Comparison of ENCODE assay signal across 8 cellular contexts in genomic region chr11:108117746-108118371, GRCh38. TPM values are rescaled to one million over a fixed set of nuclear protein-coding genes. Genes with fewer than 3 reads are reported as not detected.
A peak's percentile ranks its signal among the peaks of the same experiment; 100 is the strongest.
DNase-seq lines count a peak whose midpoint lies in the region; ATAC-seq and TF ChIP-seq lines count a peak whose summit lies in the region.

No MANE protein-coding gene starts in this region.

- CTCF ChIA-PET in Calu3 (lab: Charles Lee), result no interaction called here

- H2AFZ ChIP-seq in smooth muscle cell (ENCODE audit: low read depth), result no peak overlapping the region

- peaks cover 12% of the 10 kb centered on the region for H3K4me1 ChIP-seq in CD4-positive, CD25-positive, alpha-beta regulatory T cell (ENCODE audit: control insufficient read depth, insufficient read depth, low read length, poor library complexity, severe bottlenecking)
- H3K4me1 ChIP-seq in esophagus muscularis mucosa, result peaks cover 26 to 39% (median 36%) of the 10 kb centered on the region in 4 donors
- peaks cover 16% of the 10 kb centered on the region for H3K4me1 ChIP-seq in smooth muscle cell (ENCODE audit: low read depth)

- H3K4me3 ChIP-seq in CD4-positive, CD25-positive, alpha-beta regulatory T cell (ENCODE audit: low read depth, low read length), result no peak overlapping the region
- no peak overlapping the region for H3K4me3 ChIP-seq in esophagus muscularis mucosa
- H3K4me3 ChIP-seq in smooth muscle cell, result no peak overlapping the region

- BruUV-seq in Calu3 (replicated peaks; lab: Mats Ljungman, UMichigan), result no TSS peak

- peak; percentile 80 for TF ChIP-seq CTCF in HFFc6 (IDR thresholded peaks at IDR 0.05)
- peak; percentile 44 to 65 (median 45) for TF ChIP-seq CTCF in esophagus muscularis mucosa (IDR thresholded peaks at IDR 0.05)
- TF ChIP-seq CTCF in smooth muscle cell (IDR thresholded peaks at IDR 0.05; ENCODE audit: borderline replicate concordance, insufficient read depth, poor library complexity, severe bottlenecking), result peak; percentile 58
- no peak for TF ChIP-seq CTCF in Calu3 (IDR thresholded peaks at IDR 0.05; ENCODE audit: unreplicated experiment)

- H4K20me1 ChIP-seq in smooth muscle cell (ENCODE audit: low read depth), result no peaks in the 10 kb centered on the region

- H3K9me3 Mint-ChIP-seq in CD4-positive, CD25-positive, alpha-beta regulatory T cell, result no peaks in the 10 kb centered on the region
- H3K9me3 Mint-ChIP-seq in HFFc6 (no peaks in the 10 kb centered on the region), Calu3 (ENCODE audit: low read depth, unreplicated experiment) (no peaks in the 10 kb centered on the region)
- no peaks in the 10 kb centered on the region for H3K9me3 Mint-ChIP-seq in activated naive CD8-positive, alpha-beta T cell treated with anti-CD3 and anti-CD28 coated beads, Interleukin-2, amount 50 U/mL, for 24 hours

- no peak for TF ChIP-seq EP300 in esophagus muscularis mucosa (IDR thresholded peaks at IDR 0.05)

- peak in 2 of 3 donors; percentile 30 to 72 for DNase-seq in CD4-positive, CD25-positive, alpha-beta regulatory T cell
- peak; percentile 45 for DNase-seq in HFFc6
- DNase-seq in OCI-M1 (lab: John Stamatoyannopoulos, UW), result peak; percentile 23
- no peak for DNase-seq in esophagus muscularis mucosa (ENCODE audit: extremely low spot score)
- no peak for DNase-seq in smooth muscle cell (lab: John Stamatoyannopoulos, UW; ENCODE audit: unreplicated experiment)
- DNase-seq in activated naive CD8-positive, alpha-beta T cell treated with anti-CD3 and anti-CD28 coated beads, Interleukin-2, amount 50 U/mL, for 24 hours, result no peak
- DNase-seq in Calu3, result no peak
- no peak for DNase-seq in activated CD8-positive, alpha-beta memory T cell treated with anti-CD3 and anti-CD28 coated beads, Interleukin-2, amount 50 U/mL, for 4 hours

- no peak for ATAC-seq in CD4-positive, CD25-positive, alpha-beta regulatory T cell (ENCODE audit: low read depth in 2 of 2)
- ATAC-seq in activated naive CD8-positive, alpha-beta T cell treated with anti-CD3 and anti-CD28 coated beads, Interleukin-2, amount 50 U/mL, for 24 hours, result no peak

- H3K36me3 ChIP-seq in CD4-positive, CD25-positive, alpha-beta regulatory T cell (ENCODE audit: control insufficient read depth, insufficient read depth, low read length), result no peaks in the 10 kb centered on the region
- H3K36me3 ChIP-seq in esophagus muscularis mucosa (no peaks in the 10 kb centered on the region), smooth muscle cell (ENCODE audit: low read depth) (no peaks in the 10 kb centered on the region)

- no peak for TF ChIP-seq POLR2A in esophagus muscularis mucosa (IDR thresholded peaks at IDR 0.05; ENCODE audit: low read depth)

- intact Hi-C loops in esophagus muscularis mucosa (cut with DNase I), result loop anchor here (10.0 kb wide), 1 partner anchor 547 kb away; the partner anchor contains the start of gene DDX10
- intact Hi-C loops in Calu3 (cut with micrococcal nuclease; ENCODE audit: unreplicated experiment), result loop anchor here (5.0 kb wide), 1 partner anchor 539 kb away; no protein-coding TSS in a partner anchor

- H3F3A ChIP-seq in smooth muscle cell (ENCODE audit: low read depth), result no peaks in the 10 kb centered on the region

- peaks cover 9 to 14% (median 11%) of the 10 kb centered on the region in 4 donors for H3K4me1 Mint-ChIP-seq in CD4-positive, CD25-positive, alpha-beta regulatory T cell
- H3K4me1 Mint-ChIP-seq in HFFc6 (ENCODE audit: low read depth) (peaks cover 47% of the 10 kb centered on the region), Calu3 (ENCODE audit: low read depth, unreplicated experiment) (peaks cover 22% of the 10 kb centered on the region)
- peaks cover 22% of the 10 kb centered on the region for H3K4me1 Mint-ChIP-seq in activated naive CD8-positive, alpha-beta T cell treated with anti-CD3 and anti-CD28 coated beads, Interleukin-2, amount 50 U/mL, for 24 hours

- H3K27me3 ChIP-seq in CD4-positive, CD25-positive, alpha-beta regulatory T cell (ENCODE audit: control insufficient read depth, insufficient read depth, low read length), result no peaks in the 10 kb centered on the region
- no peaks in the 10 kb centered on the region for H3K27me3 ChIP-seq in esophagus muscularis mucosa
- no peaks in the 10 kb centered on the region for H3K27me3 ChIP-seq in smooth muscle cell (ENCODE audit: low read depth)

- H3K4me2 ChIP-seq in smooth muscle cell, result no peak overlapping the region

- H3K9me3 ChIP-seq in CD4-positive, CD25-positive, alpha-beta regulatory T cell (ENCODE audit: control insufficient read depth in 2 of 2, low read length in 2 of 2), result no peaks in the 10 kb centered on the region
- H3K9me3 ChIP-seq in esophagus muscularis mucosa, result no peaks in the 10 kb centered on the region
- no peaks in the 10 kb centered on the region for H3K9me3 ChIP-seq in smooth muscle cell (replicated peaks; ENCODE audit: low read depth)

- peaks cover under 1% of the 10 kb centered on the region for H3K36me3 Mint-ChIP-seq in CD4-positive, CD25-positive, alpha-beta regulatory T cell
- H3K36me3 Mint-ChIP-seq in HFFc6 (ENCODE audit: low read depth), result 0 out of 2 replicates have a peak, but pooled peaks cover 6% of the 10 kb centered on the region
- no peaks in the 10 kb centered on the region for H3K36me3 Mint-ChIP-seq in activated naive CD8-positive, alpha-beta T cell treated with anti-CD3 and anti-CD28 coated beads, Interleukin-2, amount 50 U/mL, for 24 hours (ENCODE audit: low read depth)
- peaks cover 28% of the 10 kb centered on the region for H3K36me3 Mint-ChIP-seq in Calu3 (ENCODE audit: insufficient read depth, unreplicated experiment)

- peak overlapping the region in 2 of 4 donors; percentile 30 to 77 for H3K4me3 Mint-ChIP-seq in CD4-positive, CD25-positive, alpha-beta regulatory T cell
- H3K4me3 Mint-ChIP-seq in HFFc6, result no peak overlapping the region
- no peak overlapping the region for H3K4me3 Mint-ChIP-seq in activated naive CD8-positive, alpha-beta T cell treated with anti-CD3 and anti-CD28 coated beads, Interleukin-2, amount 50 U/mL, for 24 hours
- no peak overlapping the region for H3K4me3 Mint-ChIP-seq in Calu3 (ENCODE audit: low read depth, unreplicated experiment)

- no peaks in the 10 kb centered on the region for H3K79me2 ChIP-seq in smooth muscle cell (ENCODE audit: low read depth)

- H3K27ac Mint-ChIP-seq in CD4-positive, CD25-positive, alpha-beta regulatory T cell, result no peak overlapping the region
- H3K27ac Mint-ChIP-seq in HFFc6 (no peak overlapping the region), Calu3 (ENCODE audit: unreplicated experiment) (no peak overlapping the region)
- H3K27ac Mint-ChIP-seq in activated naive CD8-positive, alpha-beta T cell treated with anti-CD3 and anti-CD28 coated beads, Interleukin-2, amount 50 U/mL, for 24 hours, result no peak overlapping the region

- no peak overlapping the region for H3K9ac ChIP-seq in smooth muscle cell (ENCODE audit: low read depth)

- no peaks in the 10 kb centered on the region for H3K27me3 Mint-ChIP-seq in CD4-positive, CD25-positive, alpha-beta regulatory T cell
- no peaks in the 10 kb centered on the region for H3K27me3 Mint-ChIP-seq in HFFc6 (ENCODE audit: insufficient read depth)
- H3K27me3 Mint-ChIP-seq in activated naive CD8-positive, alpha-beta T cell treated with anti-CD3 and anti-CD28 coated beads, Interleukin-2, amount 50 U/mL, for 24 hours, result no peaks in the 10 kb centered on the region
- no peaks in the 10 kb centered on the region for H3K27me3 Mint-ChIP-seq in Calu3 (ENCODE audit: unreplicated experiment)

- no peak overlapping the region for H3K27ac ChIP-seq in CD4-positive, CD25-positive, alpha-beta regulatory T cell (ENCODE audit: insufficient read depth, low read length, poor library complexity, severe bottlenecking)
- H3K27ac ChIP-seq in esophagus muscularis mucosa (replicated peaks in 1 of 4) (no peak overlapping the region), smooth muscle cell (ENCODE audit: low read depth) (no peak overlapping the region)

RNA-seq across cellular contexts. Expression of gene ACAT1, which starts 3.5 kb away (rescaled TPM):
- total RNA-seq in CD4-positive, CD25-positive, alpha-beta regulatory T cell, result 19.0 TPM
- polyA plus RNA-seq in CD4-positive, CD25-positive, alpha-beta regulatory T cell, result 10 to 100 TPM; 35.2 to 52.6 (median 44.3) TPM
- total RNA-seq in HFFc6 (2021; fragmentation: NEBNext Ultra II Directional; extraction: Animal tissue kit (Norgen Biotek cat#: 25700)), result 10 to 100 TPM; 60.0 to 67.4 (median 64.4) TPM
- total RNA-seq in esophagus muscularis mucosa (100 to 1,000 TPM in 3 of 4 donors, 10 to 100 TPM in 1; 89.6 to 191 (median 139) TPM), smooth muscle cell (63.2 and 78.7 TPM in 2 replicates), Calu3 (2022) (37.2 and 38.3 TPM in 2 replicates)
- 25.1 and 28.8 TPM in 2 replicates for polyA plus RNA-seq in smooth muscle cell

Comparison
In these comparisons a context has a peak if more than half of its experiments do, and no peak if none do; other contexts are left out.
1. DNase-seq: peak in CD4-positive, CD25-positive, alpha-beta regulatory T cell (2 of 3), HFFc6 (single experiment) and OCI-M1 (single experiment); none in esophagus muscularis mucosa (single experiment), smooth muscle cell (single experiment), activated naive CD8-positive, alpha-beta T cell treated with anti-CD3 and anti-CD28 coated beads, Interleukin-2, amount 50 U/mL, for 24 hours (single experiment), Calu3 (single experiment) and activated CD8-positive, alpha-beta memory T cell treated with anti-CD3 and anti-CD28 coated beads, Interleukin-2, amount 50 U/mL, for 4 hours (single experiment).